Comparison of ENCODE assay signal across 14 cellular contexts in the genomic region with DNA sequence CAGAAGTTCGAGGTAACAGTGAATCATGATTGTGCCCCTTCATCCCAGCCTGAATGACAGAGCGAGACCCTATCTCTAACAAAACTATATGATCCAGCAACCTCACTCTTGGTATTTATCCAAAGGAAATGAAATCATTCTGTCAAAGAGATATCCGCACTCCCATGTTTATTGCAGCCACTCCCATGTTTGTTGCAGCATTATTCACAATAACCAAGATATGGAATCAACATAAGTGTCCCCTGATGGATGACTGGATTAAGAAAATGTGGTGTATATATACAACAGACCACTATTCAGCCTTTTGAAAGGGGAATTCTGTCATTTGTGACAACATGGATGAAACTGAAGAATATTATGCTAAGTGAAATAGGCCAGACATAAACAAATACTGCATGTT. TPM values are rescaled to one million over a fixed set of nuclear protein-coding genes. Genes with fewer than 3 reads are reported as not detected.
DNase-seq lines count a peak whose midpoint lies in the region; ATAC-seq, FAIRE-seq and TF ChIP-seq lines count a peak whose summit lies in the region.
"Had no signal": no experiment of that assay in that cellular context is flagged by ENCODE, and none has a peak within 500 bp of the region (broad histone marks: within the 10 kb centered on the region; RNA-seq: fewer than 3 reads in every experiment).

No MANE protein-coding gene starts in this region.

- FAIRE-seq in GM12892 (lab: Jason Lieb, UNC) (peak; percentile 30), small intestine (lab: Jason Lieb, UNC) (no peak)

- H3K36me3 ChIP-seq in small intestine (ENCODE audit: control insufficient read depth in 2 of 2, insufficient read depth in 2 of 2, low read length in 2 of 2), result no peaks in the 10 kb centered on the region

- DNase-seq in GM12892 (ENCODE audit: insufficient read length) (no peak), NCI-H460 (ENCODE audit: extremely low read depth, low read depth) (peak; percentile 84), dermis blood vessel endothelial cell (peak; percentile 3), small intestine (peak; percentile 3), DMS79 treated with DMSO at 0.1 percent for 48 hours (lab: John Stamatoyannopoulos, UW) (no peak), NCI-H2081 treated with DMSO at 0.1 percent for 48 hours (lab: John Stamatoyannopoulos, UW) (no peak)
- DNase-seq: 8988T; AML-193; CD4-positive, CD25-positive, alpha-beta regulatory T cell; DMS53; GOT3 had no signal

- no peak for ATAC-seq in HG02588 (IDR thresholded peaks at IDR 0.05; ENCODE audit: unreplicated experiment)

- no peak overlapping the region for H3K4me3 ChIP-seq in small intestine (ENCODE audit: low read depth in 1 of 2, low read length in 2 of 2)
- H3K4me3 ChIP-seq: BLaER1, HAP-1 had no signal

- no peak overlapping the region for H3K27ac ChIP-seq in small intestine (ENCODE audit: low read depth in 1 of 2, low read length in 1 of 2)
- H3K27ac ChIP-seq: BLaER1 had no signal

- H3K4me1 ChIP-seq in small intestine (ENCODE audit: control insufficient read depth in 2 of 2, insufficient read depth in 1 of 2, low read depth in 1 of 2, low read length in 1 of 2), result no peaks in the 10 kb centered on the region
- H3K4me1 ChIP-seq: BLaER1, HAP-1 had no signal

- H3K9me3 ChIP-seq in small intestine (ENCODE audit: control insufficient read depth, low read depth), result no peaks in the 10 kb centered on the region
- H3K9me3 ChIP-seq: HAP-1 had no signal

- no peak for TF ChIP-seq POLR2A in GM12892 (IDR thresholded peaks at IDR 0.05; ENCODE audit: low read depth, low read length)

- no peaks in the 10 kb centered on the region for H3K27me3 ChIP-seq in small intestine (ENCODE audit: control insufficient read depth in 2 of 2, insufficient read depth in 2 of 2, low read length in 2 of 2)
- H3K27me3 ChIP-seq: BLaER1 had no signal

- WGBS in small intestine, 3 donors, result 49 to 69% (median 60%) methylated on average over 3 of the region's 3 CpGs

RNA-seq across cellular contexts. Expression of a gene that starts 44.4 kb away (rescaled TPM):
- polyA plus RNA-seq in GM12892 (2012; ENCODE audit: missing spikeins), result 15.8 TPM
- total RNA-seq in NCI-H460 (2014; rRNA removed; shearing (Covaris generic)), result 33.3 and 33.6 TPM in 2 replicates
- polyA plus RNA-seq in NCI-H460 (2014; cell fraction: nucleus; rRNA removed), result 18.8 and 22.0 TPM in 2 replicates
- 25.2 and 37.7 TPM in 2 replicates for total RNA-seq in dermis blood vessel endothelial cell
- polyA plus RNA-seq in small intestine, result 10 to 100 TPM in 1 of 3 donors, 1 to 10 TPM in 2; 5.4 to 11.0 (median 9.2) TPM

RNA-seq across cellular contexts. Expression of a gene that starts 44.6 kb away (rescaled TPM):
- polyA plus RNA-seq in GM12892 (2012; ENCODE audit: missing spikeins), result 2.3 TPM
- 3.4 and 4.9 TPM in 2 replicates for total RNA-seq in NCI-H460 (2014; rRNA removed; shearing (Covaris generic))
- 0.85 and 1.0 TPM in 2 replicates for polyA plus RNA-seq in NCI-H460 (2014; cell fraction: nucleus; rRNA removed)
- 6.4 and 7.1 TPM in 2 replicates for total RNA-seq in dermis blood vessel endothelial cell
- 1 to 10 TPM; 2.4 to 5.1 (median 3.2) TPM for polyA plus RNA-seq in small intestine

Comparison
In these comparisons a context has a peak if more than half of its experiments do, and no peak if none do; other contexts are left out.
1. DNase-seq: peak in NCI-H460 (single experiment), dermis blood vessel endothelial cell (single experiment) and small intestine (single experiment); none in GM12892 (single experiment), DMS79 treated with DMSO at 0.1 percent for 48 hours (single experiment) and NCI-H2081 treated with DMSO at 0.1 percent for 48 hours (single experiment).